1 cellular context compared by ENCODE assay signal in the genomic region with DNA sequence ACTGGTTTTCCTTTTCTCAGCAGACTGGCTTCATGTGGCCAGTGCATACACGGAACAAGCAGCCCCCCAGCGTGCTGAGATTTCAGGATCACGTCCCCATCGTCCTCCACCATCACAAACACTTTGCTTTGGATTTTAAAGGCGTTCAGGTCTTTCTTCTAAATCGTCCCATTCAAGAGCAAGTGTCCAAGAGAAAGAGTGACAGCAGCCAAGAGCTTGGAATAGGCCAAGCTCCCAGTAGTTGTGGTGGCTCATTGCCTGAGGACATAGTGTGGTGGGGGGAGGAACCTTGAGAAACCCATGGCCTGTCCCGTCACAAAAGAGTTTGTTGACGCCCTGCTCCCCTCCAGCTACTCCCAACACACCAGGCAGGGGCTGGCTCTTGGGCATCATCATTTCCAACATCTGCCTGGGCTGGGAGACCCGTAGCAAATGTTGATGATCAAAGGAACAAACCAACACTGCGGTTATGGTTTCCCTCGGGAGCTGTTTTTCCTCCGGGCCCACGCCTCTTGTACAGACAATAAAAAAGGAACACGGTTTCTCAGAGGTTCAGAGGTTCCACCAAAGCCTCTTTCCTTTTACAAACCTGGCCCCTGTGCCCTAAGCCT.
TF ChIP-seq lines count a peak whose summit lies in the region.

No MANE protein-coding gene starts in this region.

TF ChIP-seq in HEK293, 187 proteins besides CTCF, POLR2A, EP300 and RAD21 (continued from another document):
- TF ChIP-seq, protein P1, sequence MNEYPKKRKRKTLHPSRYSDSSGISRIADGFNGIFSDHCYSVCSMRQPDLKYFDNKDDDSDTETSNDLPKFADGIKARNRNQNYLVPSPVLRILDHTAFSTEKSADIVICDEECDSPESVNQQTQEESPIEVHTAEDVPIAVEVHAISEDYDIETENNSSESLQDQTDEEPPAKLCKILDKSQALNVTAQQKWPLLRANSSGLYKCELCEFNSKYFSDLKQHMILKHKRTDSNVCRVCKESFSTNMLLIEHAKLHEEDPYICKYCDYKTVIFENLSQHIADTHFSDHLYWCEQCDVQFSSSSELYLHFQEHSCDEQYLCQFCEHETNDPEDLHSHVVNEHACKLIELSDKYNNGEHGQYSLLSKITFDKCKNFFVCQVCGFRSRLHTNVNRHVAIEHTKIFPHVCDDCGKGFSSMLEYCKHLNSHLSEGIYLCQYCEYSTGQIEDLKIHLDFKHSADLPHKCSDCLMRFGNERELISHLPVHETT (tag by site-specific recombination; IDR thresholded peaks at IDR 0.05) = no peak
- TF ChIP-seq ZNF223 (tag by site-specific recombination; IDR thresholded peaks at IDR 0.05) = no peak
- TF ChIP-seq GLIS1 (tag by site-specific recombination; IDR thresholded peaks at IDR 0.05) = no peak
- TF ChIP-seq, protein P2, sequence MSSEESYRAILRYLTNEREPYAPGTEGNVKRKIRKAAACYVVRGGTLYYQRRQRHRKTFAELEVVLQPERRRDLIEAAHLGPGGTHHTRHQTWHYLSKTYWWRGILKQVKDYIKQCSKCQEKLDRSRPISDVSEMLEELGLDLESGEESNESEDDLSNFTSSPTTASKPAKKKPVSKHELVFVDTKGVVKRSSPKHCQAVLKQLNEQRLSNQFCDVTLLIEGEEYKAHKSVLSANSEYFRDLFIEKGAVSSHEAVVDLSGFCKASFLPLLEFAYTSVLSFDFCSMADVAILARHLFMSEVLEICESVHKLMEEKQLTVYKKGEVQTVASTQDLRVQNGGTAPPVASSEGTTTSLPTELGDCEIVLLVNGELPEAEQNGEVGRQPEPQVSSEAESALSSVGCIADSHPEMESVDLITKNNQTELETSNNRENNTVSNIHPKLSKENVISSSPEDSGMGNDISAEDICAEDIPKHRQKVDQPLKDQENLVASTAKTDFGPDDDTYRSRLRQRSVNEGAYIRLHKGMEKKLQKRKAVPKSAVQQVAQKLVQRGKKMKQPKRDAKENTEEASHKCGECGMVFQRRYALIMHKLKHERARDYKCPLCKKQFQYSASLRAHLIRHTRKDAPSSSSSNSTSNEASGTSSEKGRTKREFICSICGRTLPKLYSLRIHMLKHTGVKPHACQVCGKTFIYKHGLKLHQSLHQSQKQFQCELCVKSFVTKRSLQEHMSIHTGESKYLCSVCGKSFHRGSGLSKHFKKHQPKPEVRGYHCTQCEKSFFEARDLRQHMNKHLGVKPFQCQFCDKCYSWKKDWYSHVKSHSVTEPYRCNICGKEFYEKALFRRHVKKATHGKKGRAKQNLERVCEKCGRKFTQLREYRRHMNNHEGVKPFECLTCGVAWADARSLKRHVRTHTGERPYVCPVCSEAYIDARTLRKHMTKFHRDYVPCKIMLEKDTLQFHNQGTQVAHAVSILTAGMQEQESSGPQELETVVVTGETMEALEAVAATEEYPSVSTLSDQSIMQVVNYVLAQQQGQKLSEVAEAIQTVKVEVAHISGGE (tag by site-specific recombination; conservative IDR thresholded peaks at IDR 0.05; ENCODE audit: low read depth) = peak; percentile 85
- no peak for TF ChIP-seq ZNF843 (tag by site-specific recombination; IDR thresholded peaks at IDR 0.05)
- 0 out of 2 replicates have a peak, but pooled peaks have one; percentile 5 for TF ChIP-seq ZBTB8A (tag by site-specific recombination; IDR thresholded peaks at IDR 0.05)
